8 cellular contexts compared by ENCODE assay signal in genomic region chr9:137302176-137303030, GRCh38. TPM values are rescaled to one million over a fixed set of nuclear protein-coding genes. Genes with fewer than 3 reads are reported as not detected.
DNase-seq lines count a peak whose midpoint lies in the region; ATAC-seq and TF ChIP-seq lines count a peak whose summit lies in the region.

TSS of gene NRARP (minus strand) at chr9:137302271. CDS start at chr9:137301928, 343 bp downstream.

- TF ChIP-seq CTCF in colonic mucosa (IDR thresholded peaks at IDR 0.05) = peak; percentile 31
- peak; percentile 37 to 71 for TF ChIP-seq CTCF in left lung (IDR thresholded peaks at IDR 0.05)

- peak within 1 kb of the TSS; percentile 74 for H3K4me3 Mint-ChIP-seq in activated CD4-positive, alpha-beta T cell treated with anti-CD3 and anti-CD28 coated beads for 36 hours

- ATAC-seq in GM18867 (IDR thresholded peaks at IDR 0.05; ENCODE audit: unreplicated experiment) (peak; percentile 70), HG03097 (IDR thresholded peaks at IDR 0.05; ENCODE audit: low FRiP score, unreplicated experiment) (peak; percentile 66), left lung (peak; percentile 72)
- peak; percentile 75 for ATAC-seq in activated CD4-positive, alpha-beta T cell treated with anti-CD3 and anti-CD28 coated beads for 36 hours

- no peaks in the 10 kb centered on the region for H3K9me3 Mint-ChIP-seq in activated CD4-positive, alpha-beta T cell treated with anti-CD3 and anti-CD28 coated beads for 36 hours (ENCODE audit: low read depth)

- H3K36me3 ChIP-seq in colonic mucosa (no peaks in the 10 kb centered on the region), left lung (no peaks in the 10 kb centered on the region)

- H3K27me3 ChIP-seq in colonic mucosa (peaks cover 11% of the 10 kb centered on the region), left lung (peaks cover 12 to 93% of the 10 kb centered on the region in 2 donors)

- POLR2A ChIA-PET in activated CD4-positive, alpha-beta T cell treated with anti-CD3 and anti-CD28 coated beads for 36 hours (lab: Charles Lee) = interaction anchor here (0.6 to 1.1 kb wide), 2 partner anchors 98 to 250 kb away, joined by 3 to 4 read pairs; partner anchors contain the start of gene MRPL41

- CTCF ChIA-PET in activated CD4-positive, alpha-beta T cell treated with anti-CD3 and anti-CD28 coated beads for 36 hours (lab: Charles Lee) = interaction anchor here (0.5 to 1.4 kb wide), 10 partner anchors 9 to 898 kb away, joined by 3 to 6 read pairs (median 3); no protein-coding TSS in a partner anchor

- H3K27ac Mint-ChIP-seq in activated CD4-positive, alpha-beta T cell treated with anti-CD3 and anti-CD28 coated beads for 36 hours = no peak within 1 kb of the TSS

- H3K4me3 ChIP-seq in colonic mucosa = peak within 1 kb of the TSS; percentile 66
- peak within 1 kb of the TSS; percentile 34 to 47 for H3K4me3 ChIP-seq in left lung

- peak within 1 kb of the TSS; percentile 85 to 99 for H3K9ac ChIP-seq in colonic mucosa (ENCODE audit: low read depth in 2 of 2, low read length in 2 of 2)

- intact Hi-C loops in activated CD4-positive, alpha-beta T cell treated with anti-CD3 and anti-CD28 coated beads for 36 hours (cut with DNase I, micrococcal nuclease) = loop anchor here in 1 of 2 experiments (1.0 to 2.0 kb wide), 5 partner anchors 24 to 303 kb away; partner anchors contain the start of genes ARRDC1, EXD3 and NOXA1
- intact Hi-C loops in colonic mucosa (cut with DNase I) (loop anchor here (5.0 kb wide), 1 partner anchor 105 kb away; no protein-coding TSS in a partner anchor), left lung (cut with DNase I) (loop anchor here in 1 of 2 donors (10.0 kb wide), 1 partner anchor 102 kb away; no protein-coding TSS in a partner anchor)

- H3K36me3 Mint-ChIP-seq in activated CD4-positive, alpha-beta T cell treated with anti-CD3 and anti-CD28 coated beads for 36 hours (ENCODE audit: low read depth) = no peaks in the 10 kb centered on the region

- H3K4me1 ChIP-seq in colonic mucosa (peaks cover 37% of the 10 kb centered on the region), left lung (peaks cover 29 to 78% of the 10 kb centered on the region in 2 donors)

- DNase-seq in ACHN (peak; percentile 75), NCI-H446 (lab: John Stamatoyannopoulos, UW) (peak; percentile 49 to 82), colonic mucosa (peak; percentile 95), left lung (peak; percentile 89 to 95)
- peak; percentile 96 for DNase-seq in activated CD4-positive, alpha-beta T cell treated with anti-CD3 and anti-CD28 coated beads for 36 hours
- DNase-seq in stimulated activated CD4-positive, alpha-beta T cell treated with anti-CD3 and anti-CD28 coated beads, Interleukin-2, amount 100 ng/mL, for 4 hours (ENCODE audit: low read depth) = peak; percentile 92

- no peaks in the 10 kb centered on the region for H3K9me3 ChIP-seq in colonic mucosa
- no peaks in the 10 kb centered on the region for H3K9me3 ChIP-seq in left lung

- H3K4me1 Mint-ChIP-seq in activated CD4-positive, alpha-beta T cell treated with anti-CD3 and anti-CD28 coated beads for 36 hours = peaks cover 15% of the 10 kb centered on the region

- peaks cover 10% of the 10 kb centered on the region for H3K27me3 Mint-ChIP-seq in activated CD4-positive, alpha-beta T cell treated with anti-CD3 and anti-CD28 coated beads for 36 hours

- H3K27ac ChIP-seq in colonic mucosa (peak within 1 kb of the TSS; percentile 98), left lung (peak within 1 kb of the TSS; percentile 62 to 70)

- in situ Hi-C loops in ACHN (cut with HindIII; ENCODE audit: low pct_ligation_motif_present, low pct_unique_long_range_greater_than_20kb, low sequenced_read_pairs) = no loop called here

RNA-seq across cellular contexts. Expression of gene NRARP, which starts in this region (rescaled TPM):
- total RNA-seq in activated CD4-positive, alpha-beta T cell treated with anti-CD3 and anti-CD28 coated beads for 36 hours = 1 to 10 TPM; 2.1 TPM
- total RNA-seq in colonic mucosa = 100 to 1,000 TPM; 120 to 178 TPM
- total RNA-seq in left lung = 10 to 100 TPM; 11.3 to 15.2 TPM

Comparison
In these comparisons a context has a peak if more than half of its experiments do, and no peak if none do; other contexts are left out.
1. Peak in every context shown above with its lines: DNase-seq, ATAC-seq, H3K4me3 ChIP-seq and H3K27ac ChIP-seq.
2. RNA of gene NRARP (total RNA-seq): 120 to 178 TPM in colonic mucosa; 11.3 to 15.2 TPM in left lung and 2.1 TPM in activated CD4-positive, alpha-beta T cell treated with anti-CD3 and anti-CD28 coated beads for 36 hours; every median in the first group is over 4 times any median in the second.